Comparison of ENCODE assay signal across 1 cellular context in genomic region chr3:120095226-120096165, GRCh38.
TF ChIP-seq lines count a peak whose summit lies in the region.

No MANE protein-coding gene starts in this region.

TF ChIP-seq in HepG2, 621 proteins besides CTCF, POLR2A, EP300 and RAD21 (continued from another document and continues in another):
- TF ChIP-seq AHDC1 (CRISPR knock-in tag; IDR thresholded peaks at IDR 0.05; ENCODE audit: borderline replicate concordance) (peak; percentile 63; the same call in 1 of the 2 replicates), ZBTB7A (CRISPR knock-in tag; IDR thresholded peaks at IDR 0.05) (no peak), ZNF691 (CRISPR knock-in tag; IDR thresholded peaks at IDR 0.05; ENCODE audit: borderline replicate concordance, low read depth) (peak; percentile 36; the same call in 1 of the 2 replicates), ZNF784 (CRISPR knock-in tag; IDR thresholded peaks at IDR 0.05; ENCODE audit: borderline replicate concordance) (peak; percentile 32; the same call in 1 of the 2 replicates), MXI1 (IDR thresholded peaks at IDR 0.05; ENCODE audit: borderline replicate concordance, low read depth, low read length) (peak; percentile 58; the same call in 2 of the 3 replicates), MED8 (CRISPR knock-in tag; IDR thresholded peaks at IDR 0.05; ENCODE audit: insufficient replicate concordance) (peak; percentile 89), ZNF619 (CRISPR knock-in tag; IDR thresholded peaks at IDR 0.05) (no peak), ZNF773 (CRISPR knock-in tag; IDR thresholded peaks at IDR 0.05; ENCODE audit: borderline replicate concordance) (no peak), ZNF143 (CRISPR knock-in tag; IDR thresholded peaks at IDR 0.05) (peak; percentile 22; the same call in 1 of the 2 replicates), NFIC (IDR thresholded peaks at IDR 0.05; ENCODE audit: low read length) (0 out of 2 replicates have a peak, but pooled peaks have one; percentile 36), DBP (CRISPR knock-in tag; IDR thresholded peaks at IDR 0.05; ENCODE audit: not compliant biosample characterization) (peak; percentile 76), GRHL1 (CRISPR knock-in tag; conservative IDR thresholded peaks at IDR 0.05) (no peak), IRF2 (CRISPR knock-in tag; IDR thresholded peaks at IDR 0.05) (peak; percentile 43), CBX5 (CRISPR knock-in tag; IDR thresholded peaks at IDR 0.05; ENCODE audit: borderline replicate concordance) (no peak), ZNF83 (CRISPR knock-in tag; IDR thresholded peaks at IDR 0.05; ENCODE audit: borderline replicate concordance) (0 out of 2 replicates have a peak, but pooled peaks have one; percentile 60), ZBTB40 (IDR thresholded peaks at IDR 0.05) (peak; percentile 35), ZBTB40 (CRISPR knock-in tag; IDR thresholded peaks at IDR 0.05) (no peak), ZNF614 (CRISPR knock-in tag; IDR thresholded peaks at IDR 0.05; ENCODE audit: borderline replicate concordance) (no peak)
- TF ChIP-seq, protein P1, sequence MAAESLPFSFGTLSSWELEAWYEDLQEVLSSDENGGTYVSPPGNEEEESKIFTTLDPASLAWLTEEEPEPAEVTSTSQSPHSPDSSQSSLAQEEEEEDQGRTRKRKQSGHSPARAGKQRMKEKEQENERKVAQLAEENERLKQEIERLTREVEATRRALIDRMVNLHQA (CRISPR knock-in tag; IDR thresholded peaks at IDR 0.05) = no peak
- TF ChIP-seq, protein P2, sequence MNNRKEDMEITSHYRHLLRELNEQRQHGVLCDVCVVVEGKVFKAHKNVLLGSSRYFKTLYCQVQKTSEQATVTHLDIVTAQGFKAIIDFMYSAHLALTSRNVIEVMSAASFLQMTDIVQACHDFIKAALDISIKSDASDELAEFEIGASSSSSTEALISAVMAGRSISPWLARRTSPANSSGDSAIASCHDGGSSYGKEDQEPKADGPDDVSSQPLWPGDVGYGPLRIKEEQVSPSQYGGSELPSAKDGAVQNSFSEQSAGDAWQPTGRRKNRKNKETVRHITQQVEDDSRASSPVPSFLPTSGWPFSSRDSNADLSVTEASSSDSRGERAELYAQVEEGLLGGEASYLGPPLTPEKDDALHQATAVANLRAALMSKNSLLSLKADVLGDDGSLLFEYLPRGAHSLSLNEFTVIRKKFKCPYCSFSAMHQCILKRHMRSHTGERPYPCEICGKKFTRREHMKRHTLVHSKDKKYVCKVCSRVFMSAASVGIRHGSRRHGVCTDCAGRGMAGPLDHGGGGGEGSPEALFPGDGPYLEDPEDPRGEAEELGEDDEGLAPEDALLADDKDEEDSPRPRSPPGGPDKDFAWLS (CRISPR knock-in tag; IDR thresholded peaks at IDR 0.05; ENCODE audit: borderline replicate concordance) = 0 out of 2 replicates have a peak, but pooled peaks have one; percentile 57
- TF ChIP-seq, protein P3, sequence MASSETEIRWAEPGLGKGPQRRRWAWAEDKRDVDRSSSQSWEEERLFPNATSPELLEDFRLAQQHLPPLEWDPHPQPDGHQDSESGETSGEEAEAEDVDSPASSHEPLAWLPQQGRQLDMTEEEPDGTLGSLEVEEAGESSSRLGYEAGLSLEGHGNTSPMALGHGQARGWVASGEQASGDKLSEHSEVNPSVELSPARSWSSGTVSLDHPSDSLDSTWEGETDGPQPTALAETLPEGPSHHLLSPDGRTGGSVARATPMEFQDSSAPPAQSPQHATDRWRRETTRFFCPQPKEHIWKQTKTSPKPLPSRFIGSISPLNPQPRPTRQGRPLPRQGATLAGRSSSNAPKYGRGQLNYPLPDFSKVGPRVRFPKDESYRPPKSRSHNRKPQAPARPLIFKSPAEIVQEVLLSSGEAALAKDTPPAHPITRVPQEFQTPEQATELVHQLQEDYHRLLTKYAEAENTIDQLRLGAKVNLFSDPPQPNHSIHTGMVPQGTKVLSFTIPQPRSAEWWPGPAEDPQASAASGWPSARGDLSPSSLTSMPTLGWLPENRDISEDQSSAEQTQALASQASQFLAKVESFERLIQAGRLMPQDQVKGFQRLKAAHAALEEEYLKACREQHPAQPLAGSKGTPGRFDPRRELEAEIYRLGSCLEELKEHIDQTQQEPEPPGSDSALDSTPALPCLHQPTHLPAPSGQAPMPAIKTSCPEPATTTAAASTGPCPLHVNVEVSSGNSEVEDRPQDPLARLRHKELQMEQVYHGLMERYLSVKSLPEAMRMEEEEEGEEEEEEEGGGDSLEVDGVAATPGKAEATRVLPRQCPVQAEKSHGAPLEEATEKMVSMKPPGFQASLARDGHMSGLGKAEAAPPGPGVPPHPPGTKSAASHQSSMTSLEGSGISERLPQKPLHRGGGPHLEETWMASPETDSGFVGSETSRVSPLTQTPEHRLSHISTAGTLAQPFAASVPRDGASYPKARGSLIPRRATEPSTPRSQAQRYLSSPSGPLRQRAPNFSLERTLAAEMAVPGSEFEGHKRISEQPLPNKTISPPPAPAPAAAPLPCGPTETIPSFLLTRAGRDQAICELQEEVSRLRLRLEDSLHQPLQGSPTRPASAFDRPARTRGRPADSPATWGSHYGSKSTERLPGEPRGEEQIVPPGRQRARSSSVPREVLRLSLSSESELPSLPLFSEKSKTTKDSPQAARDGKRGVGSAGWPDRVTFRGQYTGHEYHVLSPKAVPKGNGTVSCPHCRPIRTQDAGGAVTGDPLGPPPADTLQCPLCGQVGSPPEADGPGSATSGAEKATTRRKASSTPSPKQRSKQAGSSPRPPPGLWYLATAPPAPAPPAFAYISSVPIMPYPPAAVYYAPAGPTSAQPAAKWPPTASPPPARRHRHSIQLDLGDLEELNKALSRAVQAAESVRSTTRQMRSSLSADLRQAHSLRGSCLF (CRISPR knock-in tag; IDR thresholded peaks at IDR 0.05; ENCODE audit: borderline replicate concordance) = peak; percentile 86; the same call in 1 of the 2 replicates
